ENCODE assay signal across 16 cellular contexts in genomic region chr1:116770625-116771024, GRCh38. TPM values are rescaled to one million over a fixed set of nuclear protein-coding genes. Genes with fewer than 3 reads are reported as not detected.
DNase-seq lines count a peak whose midpoint lies in the region; ATAC-seq, FAIRE-seq and TF ChIP-seq lines count a peak whose summit lies in the region.
"Had no signal": no experiment of that assay in that cellular context is flagged by ENCODE, and none has a peak within 500 bp of the region (broad histone marks: within the 10 kb centered on the region; RNA-seq: fewer than 3 reads in every experiment).

No MANE protein-coding gene starts in this region.

- H3K4me2 ChIP-seq in HepG2 (ENCODE audit: low read depth, low read length), result no peak overlapping the region
- no peak overlapping the region; the same call in 1 of the 2 replicates for H3K4me2 ChIP-seq in GM12878 (ENCODE audit: control insufficient read depth, insufficient read depth)

- no peaks in the 10 kb centered on the region for H3K9me3 Mint-ChIP-seq in T-cell
- peaks cover 0 to 11% of the 10 kb centered on the region in 2 donors for H3K9me3 Mint-ChIP-seq in stimulated activated naive CD8-positive, alpha-beta T cell treated with anti-CD3 and anti-CD28 coated beads, Interleukin-15, amount 100 ng/mL, for 72 hours

- TF ChIP-seq EP300 in HepG2 (IDR thresholded peaks at IDR 0.05; ENCODE audit: low read depth in 2 of 2, low read length in 2 of 2), result no peak
- no peak for TF ChIP-seq EP300 in HepG2 (CRISPR knock-in tag; IDR thresholded peaks at IDR 0.05; ENCODE audit: borderline replicate concordance)
- no peak for TF ChIP-seq EP300 in GM12878 (IDR thresholded peaks at IDR 0.05; ENCODE audit: borderline replicate concordance in 1 of 2, control insufficient read depth in 1 of 2, low read depth in 2 of 2, low read length in 2 of 2)
- TF ChIP-seq EP300 in gastroesophageal sphincter (IDR thresholded peaks at IDR 0.05), result no peak

- H3K4me3 ChIP-seq in liver (ENCODE audit: low read depth in 1 of 3, low read length in 3 of 3) (no peak overlapping the region), HepG2 (replicated peaks in 1 of 3; ENCODE audit: insufficient read depth in 1 of 3, low read depth in 2 of 3, low read length in 3 of 3) (no peak overlapping the region), GM12878 (no peak overlapping the region), gastroesophageal sphincter (no peak overlapping the region)

- no peaks in the 10 kb centered on the region for H4K20me1 ChIP-seq in HepG2 (ENCODE audit: insufficient read depth, low read length)
- H4K20me1 ChIP-seq in GM12878 (ENCODE audit: control insufficient read depth, insufficient read depth), result no peaks in the 10 kb centered on the region

- no peak for ATAC-seq in HepG2
- ATAC-seq in T-cell (replicated peaks in 1 of 4), result no peak
- ATAC-seq in GM12878, result peak; percentile 50
- ATAC-seq in stimulated activated naive CD8-positive, alpha-beta T cell treated with anti-CD3 and anti-CD28 coated beads, Interleukin-15, amount 100 ng/mL, for 72 hours, result peak; percentile 5
- ATAC-seq in gastroesophageal sphincter, result no peak

- intact Hi-C loops in HepG2 (cut with micrococcal nuclease; ENCODE audit: unreplicated experiment), result no loop called here
- intact Hi-C loops in GM12878 (cut with micrococcal nuclease; ENCODE audit: unreplicated experiment), result loop anchor here (2.0 kb wide), 1 partner anchor 24 kb away; no protein-coding TSS in a partner anchor

- no peak overlapping the region for H3K27ac ChIP-seq in liver (ENCODE audit: low read depth in 1 of 2, low read length in 2 of 2)
- no peak overlapping the region for H3K27ac ChIP-seq in HepG2 (ENCODE audit: extremely low read length, insufficient read depth, low read length)
- no peak overlapping the region for H3K27ac ChIP-seq in GM12878 (ENCODE audit: control insufficient read depth, insufficient read depth)
- no peak overlapping the region for H3K27ac ChIP-seq in gastroesophageal sphincter

- H3K27me3 Mint-ChIP-seq in T-cell, result no peaks in the 10 kb centered on the region
- no peaks in the 10 kb centered on the region for H3K27me3 Mint-ChIP-seq in stimulated activated naive CD8-positive, alpha-beta T cell treated with anti-CD3 and anti-CD28 coated beads, Interleukin-15, amount 100 ng/mL, for 72 hours

- peak overlapping the region; percentile 99 to 100 for H3K27ac Mint-ChIP-seq in T-cell
- H3K27ac Mint-ChIP-seq in stimulated activated naive CD8-positive, alpha-beta T cell treated with anti-CD3 and anti-CD28 coated beads, Interleukin-15, amount 100 ng/mL, for 72 hours, result peak overlapping the region; percentile 97 to 98

- in situ Hi-C loops in HepG2 (cut with HindIII; ENCODE audit: extremely low pct_ligation_motif_present, low pct_unique_long_range_greater_than_20kb) (no loop called here), GM12878 (cut with MboI) (no loop called here)

- POLR2A ChIA-PET in HepG2 (lab: Yijun Ruan, JAX) (no interaction called here), T-cell (lab: Charles Lee) (interaction anchor here (0.7 to 4.0 kb wide), 5 partner anchors 11 to 289 kb away, joined by 4 to 15 read pairs (median 7); partner anchors contain the start of genes CD2 (in 1 of the 2) and TTF2 (in 1 of the 2)), GM12878 (lab: Charles Lee) (interaction anchor here (0.6 to 5.9 kb wide), 9 partner anchors 15 to 1187 kb away, joined by 3 to 45 read pairs (median 5); no protein-coding TSS in a partner anchor)

- CTCF ChIA-PET in HepG2 (lab: Yijun Ruan, JAX; ENCODE audit: low intra/inter-chr PET ratio, low total read pairs) (no interaction called here), T-cell (lab: Charles Lee) (interaction anchor here (1.0 to 5.2 kb wide), 7 partner anchors 8 to 107 kb away, joined by 3 to 55 read pairs (median 6); no protein-coding TSS in a partner anchor), GM12878 (lab: Yijun Ruan, JAX) (interaction anchor here (0.6 to 12.8 kb wide), 12 partner anchors 7 to 186 kb away, joined by 3 to 120 read pairs (median 12); no protein-coding TSS in a partner anchor)

- no peak for TF ChIP-seq CTCF in liver (IDR thresholded peaks at IDR 0.05; ENCODE audit: low read depth, low read length, missing input control)
- TF ChIP-seq CTCF in HepG2 (CRISPR knock-in tag; IDR thresholded peaks at IDR 0.05), result no peak
- no peak for TF ChIP-seq CTCF in GM12878 (IDR thresholded peaks at IDR 0.05 in 2 of 3, conservative IDR thresholded peaks at IDR 0.05 in 1 of 3; ENCODE audit: control insufficient read depth in 2 of 3, extremely low read depth in 1 of 3, insufficient read depth in 1 of 3, low read depth in 3 of 3, low read length in 3 of 3)
- TF ChIP-seq CTCF in gastroesophageal sphincter (IDR thresholded peaks at IDR 0.05), result no peak

- BruUV-seq in HepG2 (replicated peaks; lab: Mats Ljungman, UMichigan), result no TSS peak
- no TSS peak for BruUV-seq in GM12878 (replicated peaks; lab: Mats Ljungman, UMichigan)

- H2AFZ ChIP-seq in HepG2 (ENCODE audit: low read length) (no peak overlapping the region), GM12878 (ENCODE audit: control insufficient read depth, low read depth, low read length) (peak overlapping the region; percentile 5; the same call in 1 of the 2 replicates)

- SMC1A ChIA-PET in GM12878 (lab: Charles Lee; ENCODE audit: uncharacterized antibody, unreplicated experiment), result interaction anchor here (0.8 to 14.5 kb wide), 21 partner anchors 8 to 288 kb away, joined by 3 to 224 read pairs (median 9); partner anchors contain the start of gene CD2

- no peaks in the 10 kb centered on the region for H3K27me3 ChIP-seq in liver (ENCODE audit: control insufficient read depth in 4 of 4, insufficient read depth in 4 of 4, low read length in 3 of 4)
- H3K27me3 ChIP-seq in HepG2 (ENCODE audit: control insufficient read depth in 1 of 2, insufficient read depth in 2 of 2, low read length in 2 of 2), result peaks cover 0 to 2% of the 10 kb centered on the region in 2 experiments; a peak in 1 of 5 replicates
- H3K27me3 ChIP-seq in GM12878 (replicated peaks in 1 of 2; ENCODE audit: control insufficient read depth in 2 of 2, insufficient read depth in 2 of 2, low read length in 1 of 2), result no peaks in the 10 kb centered on the region
- H3K27me3 ChIP-seq in gastroesophageal sphincter, result no peaks in the 10 kb centered on the region

- WGBS in liver, result 51% methylated on average over 5 of the region's 5 CpGs
- 15% methylated on average over 5 of the region's 5 CpGs for WGBS in HepG2 (ENCODE audit: low lambda C conversion rate)
- WGBS in GM12878 (ENCODE audit: insufficient coverage, insufficient replicate concordance, low lambda C conversion rate, missing lambda C conversion rate), result 59% methylated on average over 5 of the region's 5 CpGs
- 75 to 78% methylated on average over 4 of the region's 5 CpGs for WGBS in gastroesophageal sphincter (ENCODE audit: low coverage in 1 of 2), 2 donors

- no peak for DNase-seq in HepG2 (ENCODE audit: low spot score)
- no peak for DNase-seq in T-cell
- DNase-seq in GM12878 (ENCODE audit: low read depth, low spot score), result no peak
- peak in 1 of 2 donors; percentile 41 for DNase-seq in stimulated activated naive CD8-positive, alpha-beta T cell treated with anti-CD3 and anti-CD28 coated beads, Interleukin-15, amount 100 ng/mL, for 72 hours
- no peak for DNase-seq in NCI-H2171 treated with DMSO at 0.1 percent for 48 hours (lab: John Stamatoyannopoulos, UW)
- no peak for DNase-seq in AG08395 (ENCODE audit: low spot score)
- DNase-seq: GOT3; kidney; NCI-H1417 treated with DMSO at 0.1 percent for 48 hours; NK-92 treated with Interleukin-12 subunit alpha and Interleukin-12 subunit beta, amount 100 ng/mL, for 24 hours; retina had no signal

- H3K9me3 ChIP-seq in liver (ENCODE audit: control insufficient read depth in 4 of 4, low read length in 3 of 4) (peaks cover 0 to 6% (median 2%) of the 10 kb centered on the region in 4 donors), HepG2 (ENCODE audit: low read length) (no peaks in the 10 kb centered on the region), GM12878 (replicated peaks; ENCODE audit: control insufficient read depth, insufficient read depth, low read length) (no peaks in the 10 kb centered on the region; the same call in 1 of the 3 replicates), gastroesophageal sphincter (peaks cover 0 to 10% (median 0%) of the 10 kb centered on the region in 3 donors)

- no peak for TF ChIP-seq POLR2A in HepG2 (IDR thresholded peaks at IDR 0.05; ENCODE audit: insufficient read depth in 1 of 2, low read depth in 2 of 2, low read length in 2 of 2)
- no peak for TF ChIP-seq POLR2A in GM12878 (IDR thresholded peaks at IDR 0.05; ENCODE audit: low read depth, low read length)
- TF ChIP-seq POLR2A in gastroesophageal sphincter (IDR thresholded peaks at IDR 0.05), result no peak

- no peak for TF ChIP-seq RAD21 in liver (IDR thresholded peaks at IDR 0.05)
- TF ChIP-seq RAD21 in HepG2 (CRISPR knock-in tag; IDR thresholded peaks at IDR 0.05), result no peak
- TF ChIP-seq RAD21 in GM12878 (IDR thresholded peaks at IDR 0.05; ENCODE audit: insufficient read depth, low read depth, low read length), result no peak

- peaks cover 0 to 3% (median 0%) of the 10 kb centered on the region in 4 donors for H3K4me1 ChIP-seq in liver (ENCODE audit: control insufficient read depth in 4 of 4, insufficient read depth in 4 of 4, low read length in 3 of 4)
- H3K4me1 ChIP-seq in HepG2 (ENCODE audit: insufficient read depth, low read length), result no peaks in the 10 kb centered on the region
- H3K4me1 ChIP-seq in GM12878 (ENCODE audit: control insufficient read depth, insufficient read depth, low read length), result peaks cover 21% of the 10 kb centered on the region
- H3K4me1 ChIP-seq in gastroesophageal sphincter, result no peaks in the 10 kb centered on the region

- RAD21 ChIA-PET in GM12878 (lab: Charles Lee; ENCODE audit: unreplicated experiment), result interaction anchor here (0.6 to 12.0 kb wide), 14 partner anchors 15 to 286 kb away, joined by 3 to 176 read pairs (median 8); no protein-coding TSS in a partner anchor

- H3K36me3 ChIP-seq in liver (ENCODE audit: control insufficient read depth in 4 of 4, insufficient read depth in 3 of 4, low read depth in 1 of 4, low read length in 3 of 4) (no peaks in the 10 kb centered on the region), HepG2 (replicated peaks in 1 of 2; ENCODE audit: control insufficient read depth in 1 of 2, insufficient read depth in 2 of 2, low read length in 2 of 2) (no peaks in the 10 kb centered on the region), GM12878 (ENCODE audit: control insufficient read depth in 2 of 2, insufficient read depth in 2 of 2, low read length in 1 of 2) (no peaks in the 10 kb centered on the region), gastroesophageal sphincter (no peaks in the 10 kb centered on the region)

- no peak overlapping the region for H3K9ac ChIP-seq in liver (ENCODE audit: low read depth in 1 of 2, low read length in 2 of 2)
- H3K9ac ChIP-seq in HepG2 (ENCODE audit: insufficient read depth, low read depth, low read length), result no peak overlapping the region
- no peak overlapping the region for H3K9ac ChIP-seq in GM12878 (ENCODE audit: control insufficient read depth, insufficient read depth, low read length)

- H3K4me1 Mint-ChIP-seq in T-cell, result peaks cover 76 to 79% (median 79%) of the 10 kb centered on the region in 3 donors
- peaks cover 78% of the 10 kb centered on the region for H3K4me1 Mint-ChIP-seq in stimulated activated naive CD8-positive, alpha-beta T cell treated with anti-CD3 and anti-CD28 coated beads, Interleukin-15, amount 100 ng/mL, for 72 hours

- H3K4me3 Mint-ChIP-seq in T-cell, result peak overlapping the region in 2 of 3 donors; percentile 58 to 100
- peak overlapping the region; percentile 62 to 82 for H3K4me3 Mint-ChIP-seq in stimulated activated naive CD8-positive, alpha-beta T cell treated with anti-CD3 and anti-CD28 coated beads, Interleukin-15, amount 100 ng/mL, for 72 hours

- H3K79me2 ChIP-seq in HepG2 (ENCODE audit: insufficient read depth, low read length) (no peaks in the 10 kb centered on the region), GM12878 (ENCODE audit: control insufficient read depth, insufficient read depth, low read length) (no peaks in the 10 kb centered on the region)

- FAIRE-seq in HepG2 (lab: Jason Lieb, UNC) (no peak), GM12878 (lab: Jason Lieb, UNC) (no peak)
- FAIRE-seq: kidney had no signal

- H3K36me3 Mint-ChIP-seq in T-cell, result peaks cover 42% of the 10 kb centered on the region

RNA-seq across cellular contexts. Expression of gene CD2, which starts 16.4 kb away (rescaled TPM):
- total RNA-seq in liver (1 to 10 TPM in 1 of 2 donors, under 1 TPM in 1; 0.28 to 1.1 TPM), HepG2 (2016; rRNA removed; fragmentation: Illumina TruSeq; extraction: Trizol) (not detected in 2 replicates), T-cell (100 to 1,000 TPM; 119 to 209 (median 158) TPM), GM12878 (2014; rRNA removed) (1.4 and 3.1 TPM in 2 replicates), GM12878 (2014; rRNA removed; fragmentation: Illumina TruSeq; extraction: Trizol) (4.1 and 4.8 TPM in 2 replicates), GM12878 (2021) (2.4 and 2.9 TPM in 2 replicates), gastroesophageal sphincter (1 to 10 TPM in 3 of 4 donors, not detected in 1; 1.1 to 1.8 (median 1.2) TPM)
- polyA plus RNA-seq in liver (1 to 10 TPM in 1 of 2 donors, under 1 TPM in 1; 0.69 to 1.5 TPM), HepG2 (2011; rRNA removed) (not detected in 2 replicates), GM12878 (2011; rRNA removed) (0.12 and 0.15 TPM in 2 replicates), GM12878 (2014; fragmentation: Illumina TruSeq; extraction: Trizol) (4.2 and 8.8 TPM in 2 replicates), GM12878 (2014; fragmentation: Nextera tagmentation; extraction: Ambion mirVana) (1 to 10 TPM; 3.0 to 4.3 TPM), GM12878 (2014; rRNA removed) (1.8 and 2.7 TPM in 2 replicates), GM12878 (2016; fragmentation: Nextera tagmentation; extraction: Ambion mirVana) (1 to 10 TPM; 1.1 to 1.6 TPM)
- total RNA-seq in HepG2 (2016; cell fraction: cytosol; rRNA removed; fragmentation: Illumina TruSeq; extraction: Trizol; ENCODE audit: low read depth), result not detected in 2 replicates
- not detected in 2 replicates for total RNA-seq in HepG2 (2016; cell fraction: insoluble cytoplasmic fraction; rRNA removed; fragmentation: Illumina TruSeq; extraction: Trizol)
- total RNA-seq in HepG2 (2016; cell fraction: membrane; rRNA removed; fragmentation: Illumina TruSeq; extraction: Trizol), result not detected in 2 replicates
- not detected in 2 replicates for total RNA-seq in HepG2 (2016; cell fraction: nucleus; rRNA removed; fragmentation: Illumina TruSeq; extraction: Trizol)
- not detected in 2 replicates for polyA plus RNA-seq in HepG2 (2011; cell fraction: cytosol; rRNA removed)
- not detected in 2 replicates for polyA plus RNA-seq in HepG2 (2011; cell fraction: nucleus; rRNA removed)
- polyA plus RNA-seq in HepG2 (2012), result not detected in 2 replicates
- not detected in 2 replicates for polyA plus RNA-seq in HepG2 (2016; cell fraction: cytosol; fragmentation: Illumina TruSeq; extraction: Trizol; ENCODE audit: low read depth)
- not detected in 2 replicates for polyA plus RNA-seq in HepG2 (2016; cell fraction: insoluble cytoplasmic fraction; fragmentation: Illumina TruSeq; extraction: Trizol; ENCODE audit: low read depth)
- polyA plus RNA-seq in HepG2 (2016; cell fraction: membrane; fragmentation: Illumina TruSeq; extraction: Trizol; ENCODE audit: low read depth), result not detected in 2 replicates
- polyA plus RNA-seq in HepG2 (2016; cell fraction: nucleus; fragmentation: Illumina TruSeq; extraction: Trizol; ENCODE audit: insufficient read depth, low read depth), result not detected in 2 replicates
- polyA minus RNA-seq in HepG2 (2011; rRNA and poly(A)+ RNA removed; ENCODE audit: low replicate concordance), result not detected in 2 replicates
- not detected in 2 replicates for polyA minus RNA-seq in HepG2 (2011; cell fraction: cytosol; rRNA and poly(A)+ RNA removed)
- polyA minus RNA-seq in HepG2 (2011; cell fraction: nucleus; rRNA and poly(A)+ RNA removed), result not detected in 2 replicates
- total RNA-seq in GM12878 (2013; cell fraction: nucleolus; rRNA removed), result 0.67 TPM in 1 of 2 replicates, not detected in the other
- not detected for polyA plus RNA-seq in GM12878 (2011; ENCODE audit: low read depth)
- polyA plus RNA-seq in GM12878 (2011; cell fraction: cytosol; rRNA removed), result 0.07 and 0.13 TPM in 2 replicates
- polyA plus RNA-seq in GM12878 (2011; cell fraction: nucleus; rRNA removed), result 0.15 TPM in 1 of 2 replicates, not detected in the other
- not detected in 2 replicates for polyA plus RNA-seq in GM12878 (2012)
- polyA minus RNA-seq in GM12878 (2011; rRNA and poly(A)+ RNA removed), result 0.15 TPM in 1 of 2 replicates, not detected in the other
- not detected in 2 replicates for polyA minus RNA-seq in GM12878 (2011; cell fraction: cytosol; rRNA and poly(A)+ RNA removed)
- polyA minus RNA-seq in GM12878 (2011; cell fraction: nucleus; rRNA and poly(A)+ RNA removed), result not detected in 2 replicates
- total RNA-seq: fibroblast of lung, LHCN-M2, temporal lobe had no signal
- polyA plus RNA-seq: fibroblast of lung had no signal

Comparison
In these comparisons a context has a peak if more than half of its experiments do, and no peak if none do; other contexts are left out.
1. ATAC-seq: peak in GM12878 (single experiment) and stimulated activated naive CD8-positive, alpha-beta T cell treated with anti-CD3 and anti-CD28 coated beads, Interleukin-15, amount 100 ng/mL, for 72 hours (single experiment); none in HepG2 (single experiment), T-cell (0 of 4) and gastroesophageal sphincter (single experiment).
2. RNA of gene CD2, which starts 16.4 kb away (total RNA-seq): 119 to 209 TPM in T-cell; 0.67 to 4.8 TPM in GM12878, 1.1 to 1.8 TPM in gastroesophageal sphincter, 0.28 to 1.1 TPM in liver and not detected in HepG2; every median in the first group is over 10 times any median in the second.